Comparison of ENCODE assay signal across 8 cellular contexts in the genomic region with DNA sequence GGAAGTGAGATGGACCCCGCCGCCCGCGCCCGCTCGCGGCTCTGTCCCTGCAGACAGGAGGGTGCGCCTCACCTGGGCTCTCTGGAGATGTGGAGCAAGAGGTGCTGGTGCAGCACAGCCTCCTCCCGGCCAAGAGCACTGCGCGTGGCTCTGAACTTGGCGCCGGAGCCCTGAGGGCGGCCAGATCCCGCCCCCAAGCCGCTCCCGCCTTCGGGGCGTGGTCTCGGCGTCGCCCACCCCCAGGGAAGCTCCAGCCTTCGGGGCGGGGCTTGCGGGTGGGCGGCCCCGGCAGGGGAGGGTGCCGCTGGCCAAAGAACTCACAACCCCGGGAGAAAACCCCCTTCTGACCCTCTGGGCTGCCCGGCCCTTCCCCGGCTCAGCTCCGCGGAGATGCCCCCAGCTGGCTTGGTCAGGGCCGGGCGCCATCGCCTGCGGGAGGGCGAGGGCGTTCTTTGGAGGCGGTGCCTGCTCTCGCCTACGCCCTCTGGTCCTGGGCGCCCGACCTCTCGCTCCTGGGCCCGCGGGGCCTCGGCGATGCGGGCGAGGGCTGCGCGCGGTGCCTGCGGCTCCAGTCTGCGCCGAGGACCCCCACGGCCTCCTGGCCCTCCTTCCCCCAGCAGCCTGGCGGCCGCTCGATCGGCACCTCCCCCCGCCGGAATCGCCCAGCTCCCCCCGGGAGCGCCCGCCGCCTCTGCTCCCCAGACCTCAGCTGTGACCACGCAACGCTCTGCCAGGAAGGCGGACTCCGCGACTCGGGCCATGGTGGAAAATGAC. TPM values are rescaled to one million over a fixed set of nuclear protein-coding genes. Genes with fewer than 3 reads are reported as not detected.
DNase-seq lines count a peak whose midpoint lies in the region; ATAC-seq, FAIRE-seq and TF ChIP-seq lines count a peak whose summit lies in the region.

Gene ZNF488, minus strand, starts transcription at position 146 of the 774 bp plus-strand sequence. CDS start 15,464 bp downstream, outside the sequence.

- no peak for TF ChIP-seq CTCF in A549 (IDR thresholded peaks at IDR 0.05)

- H3K27ac ChIP-seq in A549 = peak within 1 kb of the TSS; percentile 72 to 95

- 2% methylated on average over 20 of the region's 75 CpGs for WGBS in A549 (ENCODE audit: missing lambda C conversion rate)

- peak within 1 kb of the TSS; percentile 88 for H3K4me2 ChIP-seq in A549

- CTCF ChIA-PET in A549 (lab: Yijun Ruan, JAX) = interaction anchor here (0.7 to 2.3 kb wide), 7 partner anchors 10 to 77 kb away, joined by 3 to 11 read pairs (median 5); no protein-coding TSS in a partner anchor

- no peak for FAIRE-seq in A549 (lab: Jason Lieb, UNC)

- TF ChIP-seq RAD21 in A549 (conservative IDR thresholded peaks at IDR 0.05 in 1 of 2, IDR thresholded peaks at IDR 0.05 in 1 of 2) = peak; percentile 1 to 21; a peak in 3 of 5 replicates

- POLR2A ChIA-PET in A549 (lab: Yijun Ruan, JAX) = interaction anchor here (0.7 to 1.4 kb wide), 8 partner anchors 9 to 58 kb away, joined by 3 to 5 read pairs (median 4); no protein-coding TSS in a partner anchor

- DNase-seq in A549 (ENCODE audit: low read depth in 1 of 2, low spot score in 1 of 2) (peak; percentile 84 to 94), NCI-H2227 treated with DMSO at 0.1 percent for 48 hours (lab: John Stamatoyannopoulos, UW) (peak; percentile 35), cerebellum (ENCODE audit: low spot score) (peak; percentile 97), kidney glomerular epithelial cell (lab: John Stamatoyannopoulos, UW) (peak; percentile 73)
- peak; percentile 60 for DNase-seq in activated CD4-positive, alpha-beta T cell treated with anti-CD3 and anti-CD28 coated beads for 1 hour
- peak; percentile 45 to 63 for DNase-seq in stimulated activated CD4-positive, alpha-beta T cell treated with anti-CD3 and anti-CD28 coated beads, Interleukin-15, amount 100 ng/mL, for 1 hour (ENCODE audit: low read depth in 1 of 2, low spot score in 1 of 2)

- peak; percentile 69 for TF ChIP-seq POLR2A in A549 (IDR thresholded peaks at IDR 0.05; ENCODE audit: low read length)

- H3K4me1 ChIP-seq in A549 = peaks cover 27% of the 10 kb centered on the region

- ATAC-seq in A549 = peak; percentile 92 to 95
- peak; percentile 96 for ATAC-seq in GM18867 (IDR thresholded peaks at IDR 0.05; ENCODE audit: unreplicated experiment)
- ATAC-seq in HG03097 (IDR thresholded peaks at IDR 0.05; ENCODE audit: low FRiP score, unreplicated experiment) = peak; percentile 71

- no peak for TF ChIP-seq EP300 in A549 (IDR thresholded peaks at IDR 0.05)

- peak within 1 kb of the TSS; percentile 60 for H3K4me3 ChIP-seq in A549

- H3K9me3 ChIP-seq in A549 = no peaks in the 10 kb centered on the region

TF ChIP-seq in A549, 52 proteins besides CTCF, POLR2A, EP300 and RAD21:
- TF ChIP-seq HOXA7 (CRISPR knock-in tag; IDR thresholded peaks at IDR 0.05) (no peak), PHF8 (IDR thresholded peaks at IDR 0.05; ENCODE audit: borderline replicate concordance, low read depth) (peak; percentile 79), JUN (IDR thresholded peaks at IDR 0.05) (peak; percentile 37 to 76; a peak in 2 of 5 replicates)
- TF ChIP-seq, protein P1, sequence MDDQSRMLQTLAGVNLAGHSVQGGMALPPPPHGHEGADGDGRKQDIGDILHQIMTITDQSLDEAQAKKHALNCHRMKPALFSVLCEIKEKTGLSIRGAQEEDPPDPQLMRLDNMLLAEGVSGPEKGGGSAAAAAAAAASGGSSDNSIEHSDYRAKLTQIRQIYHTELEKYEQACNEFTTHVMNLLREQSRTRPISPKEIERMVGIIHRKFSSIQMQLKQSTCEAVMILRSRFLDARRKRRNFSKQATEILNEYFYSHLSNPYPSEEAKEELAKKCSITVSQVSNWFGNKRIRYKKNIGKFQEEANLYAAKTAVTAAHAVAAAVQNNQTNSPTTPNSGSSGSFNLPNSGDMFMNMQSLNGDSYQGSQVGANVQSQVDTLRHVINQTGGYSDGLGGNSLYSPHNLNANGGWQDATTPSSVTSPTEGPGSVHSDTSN (IDR thresholded peaks at IDR 0.05) = no peak
- TF ChIP-seq, protein P2, sequence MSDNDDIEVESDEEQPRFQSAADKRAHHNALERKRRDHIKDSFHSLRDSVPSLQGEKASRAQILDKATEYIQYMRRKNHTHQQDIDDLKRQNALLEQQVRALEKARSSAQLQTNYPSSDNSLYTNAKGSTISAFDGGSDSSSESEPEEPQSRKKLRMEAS (IDR thresholded peaks at IDR 0.05) = peak; percentile 51

RNA-seq across cellular contexts. Expression of gene ZNF488, which starts in this region (rescaled TPM):
- polyA plus RNA-seq in A549 (2011; rRNA removed) = 4.0 and 4.6 TPM in 2 replicates
- 5.1 and 6.7 TPM in 2 replicates for polyA plus RNA-seq in A549 (2012; cell fraction: cytosol; rRNA removed)
- 6.5 and 6.7 TPM in 2 replicates for polyA plus RNA-seq in A549 (2012; cell fraction: nucleus; rRNA removed)
- polyA plus RNA-seq in A549 (2017; fragmentation: RNase III; extraction: RNeasy Plus Mini Kit Qiagen cat#74134 plus additional on column Dnase treatment) = 6.8 to 8.3 TPM (median 6.9 TPM) in 3 replicates
- 6.4 and 6.5 TPM in 2 replicates for polyA minus RNA-seq in A549 (2011; rRNA and poly(A)+ RNA removed)
- 2.9 TPM for total RNA-seq in cerebellum

Comparison
In these comparisons a context has a peak if more than half of its experiments do, and no peak if none do; other contexts are left out.
1. Peak in every context shown above with its lines: DNase-seq, ATAC-seq, H3K4me3 ChIP-seq and H3K27ac ChIP-seq.
2. DNase-seq: peak in every context shown above with its lines; median percentile 97 in cerebellum; 89 in A549; 73 in kidney glomerular epithelial cell; 60 in activated CD4-positive, alpha-beta T cell treated with anti-CD3 and anti-CD28 coated beads for 1 hour; 54 in stimulated activated CD4-positive, alpha-beta T cell treated with anti-CD3 and anti-CD28 coated beads, Interleukin-15, amount 100 ng/mL, for 1 hour; 35 in NCI-H2227 treated with DMSO at 0.1 percent for 48 hours.